1 cellular context compared by ENCODE assay signal in genomic region chr3:129027544-129027880, GRCh38.
TF ChIP-seq lines count a peak whose summit lies in the region.

No MANE protein-coding gene starts in this region.

TF ChIP-seq in SK-N-SH, 30 proteins besides CTCF, POLR2A, EP300 and RAD21 (continued from another document):
- TF ChIP-seq ZBTB33 (IDR thresholded peaks at IDR 0.05; ENCODE audit: borderline replicate concordance, low read depth) (no peak), RCOR1 (IDR thresholded peaks at IDR 0.05; ENCODE audit: low read length) (no peak)
